13 cellular contexts compared by ENCODE assay signal in genomic region chr18:47775961-47776360, GRCh38.
A peak's percentile ranks its signal among the peaks of the same experiment; 100 is the strongest.
DNase-seq lines count a peak whose midpoint lies in the region; ATAC-seq and TF ChIP-seq lines count a peak whose summit lies in the region.
"Had no signal": no experiment of that assay in that cellular context is flagged by ENCODE, and none has a peak within 500 bp of the region (broad histone marks: within the 10 kb centered on the region; RNA-seq: fewer than 3 reads in every experiment).

No MANE protein-coding gene starts in this region.

- H3K9me3 ChIP-seq in heart right ventricle (no peaks in the 10 kb centered on the region), thoracic aorta (no peaks in the 10 kb centered on the region)

- intact Hi-C loops in heart right ventricle (cut with DNase I) = loop anchor here in 6 of 10 donors (2.0 to 10.0 kb wide), 3 partner anchors 246 to 669 kb away; no protein-coding TSS in a partner anchor
- intact Hi-C loops in left cardiac atrium (cut with DNase I) = loop anchor here in 1 of 2 donors (10.0 kb wide), 1 partner anchor 669 kb away; no protein-coding TSS in a partner anchor

- H3K27me3 ChIP-seq in heart right ventricle (peaks cover 0 to 4% (median 0%) of the 10 kb centered on the region in 7 donors), thoracic aorta (replicated peaks; ENCODE audit: insufficient read depth) (no peaks in the 10 kb centered on the region)

- DNase-seq in heart right ventricle (no peak), left cardiac atrium (no peak), SK-MEL-5 (ENCODE audit: low read depth, low spot score) (peak; percentile 63), fibroblast of mammary gland (ENCODE audit: low read depth) (peak; percentile 8), thoracic aorta (ENCODE audit: low spot score) (no peak), COLO829 (ENCODE audit: low spot score) (no peak), foreskin melanocyte (no peak)
- DNase-seq in stimulated activated CD4-positive, alpha-beta T cell treated with anti-CD3 and anti-CD28 coated beads, Interleukin-2, amount 100 ng/mL, for 24 hours = no peak
- DNase-seq: activated CD4-positive, alpha-beta T cell treated with anti-CD3 and anti-CD28 coated beads, Interleukin-2, amount 50 U/mL, for 48 hours; natural killer cell; NCI-H187 had no signal

- H3K36me3 ChIP-seq in heart right ventricle (no peaks in the 10 kb centered on the region), thoracic aorta (no peaks in the 10 kb centered on the region)

- H3K4me3 ChIP-seq in heart right ventricle (no peak overlapping the region), fibroblast of mammary gland (ENCODE audit: control insufficient read depth, low read depth, low read length) (no peak overlapping the region), thoracic aorta (no peak overlapping the region)

- WGBS in heart right ventricle, 2 donors = 65 to 67% methylated on average over 5 of the region's 5 CpGs

- in situ Hi-C loops in SK-MEL-5 (cut with HindIII; ENCODE audit: low pct_unique_long_range_greater_than_20kb, low sequenced_read_pairs) = no loop called here

- TF ChIP-seq CTCF in heart right ventricle (IDR thresholded peaks at IDR 0.05) (peak in 6 of 9 donors; percentile 14 to 44 (median 28)), fibroblast of mammary gland (conservative IDR thresholded peaks at IDR 0.05; ENCODE audit: control insufficient read depth, insufficient read depth, low read depth, low read length) (no peak), thoracic aorta (IDR thresholded peaks at IDR 0.05) (peak; percentile 23)

- ATAC-seq in heart right ventricle (peak in 1 of 8 donors; percentile 42), left cardiac atrium (no peak), thoracic aorta (ENCODE audit: insufficient number of reproducible peaks, low FRiP score, low read depth) (no peak)
- ATAC-seq: activated naive CD4-positive, alpha-beta T cell treated with anti-CD3 and anti-CD28 coated beads, Interleukin-2, amount 50 U/mL, for 72 hours; natural killer cell; Right ventricle myocardium inferior had no signal

- H3K4me1 ChIP-seq in heart right ventricle (peaks cover 0 to 5% (median 0%) of the 10 kb centered on the region in 9 donors), thoracic aorta (ENCODE audit: control insufficient read depth in 1 of 2, low read depth in 2 of 2) (no peaks in the 10 kb centered on the region)

- no peak overlapping the region for H3K27ac ChIP-seq in heart right ventricle
- no peak overlapping the region for H3K27ac ChIP-seq in thoracic aorta

Comparison
In these comparisons a context has a peak if more than half of its experiments do, and no peak if none do; other contexts are left out.
1. DNase-seq: peak in SK-MEL-5 (single experiment) and fibroblast of mammary gland (single experiment); none in heart right ventricle (0 of 2), left cardiac atrium (single experiment), thoracic aorta (single experiment), COLO829 (single experiment), foreskin melanocyte (single experiment) and stimulated activated CD4-positive, alpha-beta T cell treated with anti-CD3 and anti-CD28 coated beads, Interleukin-2, amount 100 ng/mL, for 24 hours (0 of 2).